ENCODE assay signal across 16 cellular contexts in the genomic region with DNA sequence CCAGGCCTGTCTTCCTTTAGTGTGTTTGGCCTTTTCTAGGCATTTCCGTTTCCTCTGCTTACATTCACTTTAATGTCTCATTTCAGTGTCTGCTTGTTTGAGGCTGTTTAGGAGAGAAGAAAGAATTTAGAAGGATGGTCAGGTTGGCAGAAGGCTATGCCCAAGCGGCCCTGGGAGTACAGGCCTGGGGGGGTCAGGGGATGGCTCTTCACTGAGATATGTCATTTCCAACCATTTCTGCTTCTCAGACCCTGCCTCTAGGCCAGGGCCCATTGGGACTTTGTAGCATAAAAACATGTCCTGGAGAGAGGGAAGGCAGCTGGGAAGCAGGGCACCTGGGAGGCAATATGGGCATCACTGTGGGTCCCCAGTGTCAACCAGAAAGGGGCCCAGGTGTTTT.
DNase-seq lines count a peak whose midpoint lies in the region; TF ChIP-seq lines count a peak whose summit lies in the region.
"Had no signal": no experiment of that assay in that cellular context is flagged by ENCODE, and none has a peak within 500 bp of the region (broad histone marks: within the 10 kb centered on the region; RNA-seq: fewer than 3 reads in every experiment).

No MANE protein-coding gene starts in this region.

- H3K36me3 Mint-ChIP-seq in activated CD4-positive, alpha-beta T cell treated with anti-CD3 and anti-CD28 coated beads, Interleukin-2, amount 10 ng/mL, durations not matched to agents 7 days and 5 days (ENCODE audit: low read depth) = no peaks in the 10 kb centered on the region
- no peaks in the 10 kb centered on the region for H3K36me3 Mint-ChIP-seq in activated CD4-positive, alpha-beta T cell treated with anti-CD3 and anti-CD28 coated beads, Interleukin-2, amount 10 ng/mL, durations not matched to agents 24 days and 14 days (ENCODE audit: low read depth)
- H3K36me3 Mint-ChIP-seq: CD8-positive, alpha-beta T cell had no signal

- H3K9me3 Mint-ChIP-seq in activated CD4-positive, alpha-beta T cell treated with anti-CD3 and anti-CD28 coated beads, Interleukin-2, amount 10 ng/mL, durations not matched to agents 7 days and 5 days = no peaks in the 10 kb centered on the region
- no peaks in the 10 kb centered on the region for H3K9me3 Mint-ChIP-seq in activated CD4-positive, alpha-beta T cell treated with anti-CD3 and anti-CD28 coated beads, Interleukin-2, amount 10 ng/mL, durations not matched to agents 24 days and 14 days
- H3K9me3 Mint-ChIP-seq: CD4-positive, alpha-beta T cell; CD8-positive, alpha-beta T cell had no signal

- H3K4me3 Mint-ChIP-seq in activated CD4-positive, alpha-beta T cell treated with anti-CD3 and anti-CD28 coated beads, Interleukin-2, amount 10 ng/mL, durations not matched to agents 7 days and 5 days = no peak overlapping the region
- no peak overlapping the region for H3K4me3 Mint-ChIP-seq in activated CD4-positive, alpha-beta T cell treated with anti-CD3 and anti-CD28 coated beads, Interleukin-2, amount 10 ng/mL, durations not matched to agents 24 days and 14 days
- H3K4me3 Mint-ChIP-seq: B cell; CD4-positive, alpha-beta T cell; CD8-positive, alpha-beta T cell had no signal

- intact Hi-C loops in activated CD4-positive, alpha-beta T cell treated with anti-CD3 and anti-CD28 coated beads, Interleukin-2, amount 10 ng/mL, durations not matched to agents 24 days and 14 days (cut with micrococcal nuclease) = no loop called here

- TF ChIP-seq CTCF in C4-2B (conservative IDR thresholded peaks at IDR 0.05) = no peak

- peak overlapping the region; percentile 68 for H3K27ac ChIP-seq in C4-2B
- H3K27ac ChIP-seq: 22Rv1; A549; BLaER1 treated with 17β-estradiol and CSF1 and Interleukin-3, amounts not matched to agents 10 nM and 100 nM had no signal

- CTCF ChIA-PET in activated CD4-positive, alpha-beta T cell treated with anti-CD3 and anti-CD28 coated beads, Interleukin-2, amount 10 ng/mL, durations not matched to agents 7 days and 5 days (lab: Charles Lee) = interaction anchor here (0.5 kb wide), 1 partner anchor 727 kb away, joined by 3 read pairs; no protein-coding TSS in a partner anchor

- H3K27me3 Mint-ChIP-seq in activated CD4-positive, alpha-beta T cell treated with anti-CD3 and anti-CD28 coated beads, Interleukin-2, amount 10 ng/mL, durations not matched to agents 7 days and 5 days = peaks cover 9% of the 10 kb centered on the region
- peaks cover 7% of the 10 kb centered on the region for H3K27me3 Mint-ChIP-seq in activated CD4-positive, alpha-beta T cell treated with anti-CD3 and anti-CD28 coated beads, Interleukin-2, amount 10 ng/mL, durations not matched to agents 24 days and 14 days

- H3K27ac Mint-ChIP-seq in activated CD4-positive, alpha-beta T cell treated with anti-CD3 and anti-CD28 coated beads, Interleukin-2, amount 10 ng/mL, durations not matched to agents 7 days and 5 days = peak overlapping the region; percentile 23
- H3K27ac Mint-ChIP-seq in activated CD4-positive, alpha-beta T cell treated with anti-CD3 and anti-CD28 coated beads, Interleukin-2, amount 10 ng/mL, durations not matched to agents 24 days and 14 days = no peak overlapping the region
- H3K27ac Mint-ChIP-seq: B cell; CD4-positive, alpha-beta T cell; CD8-positive, alpha-beta T cell had no signal

- no peak for DNase-seq in activated CD4-positive, alpha-beta T cell treated with anti-CD3 and anti-CD28 coated beads, Interleukin-2, amount 10 ng/mL, durations not matched to agents 7 days and 5 days
- DNase-seq in activated CD4-positive, alpha-beta T cell treated with anti-CD3 and anti-CD28 coated beads, Interleukin-2, amount 10 ng/mL, durations not matched to agents 24 days and 14 days = no peak
- DNase-seq in mesenteric fat pad (ENCODE audit: low spot score) = peak; percentile 62
- DNase-seq in T-helper 2 cell = no peak
- DNase-seq: AML-193; Caco-2; Calu3; CD4-positive, alpha-beta T cell; CD8-positive, alpha-beta T cell; DMS79 treated with DMSO at 0.1 percent for 48 hours; GF-D8 had no signal

- H3K4me1 Mint-ChIP-seq in activated CD4-positive, alpha-beta T cell treated with anti-CD3 and anti-CD28 coated beads, Interleukin-2, amount 10 ng/mL, durations not matched to agents 7 days and 5 days = no peaks in the 10 kb centered on the region
- H3K4me1 Mint-ChIP-seq in activated CD4-positive, alpha-beta T cell treated with anti-CD3 and anti-CD28 coated beads, Interleukin-2, amount 10 ng/mL, durations not matched to agents 24 days and 14 days = no peaks in the 10 kb centered on the region
- H3K4me1 Mint-ChIP-seq: B cell had no signal

- POLR2A ChIA-PET in activated CD4-positive, alpha-beta T cell treated with anti-CD3 and anti-CD28 coated beads, Interleukin-2, amount 10 ng/mL, durations not matched to agents 7 days and 5 days (lab: Charles Lee) = no interaction called here
